ENCODE assay signal across 1 cellular context in genomic region chr16:71808593-71809449, GRCh38.
A peak's percentile ranks its signal among the peaks of the same experiment; 100 is the strongest.
TF ChIP-seq lines count a peak whose summit lies in the region.

AP1G1 (minus strand) TSS chr16:71808834; CDS start chr16:71789479, 19,355 bp downstream.

TF ChIP-seq in K562, 482 proteins besides CTCF, POLR2A, EP300 and RAD21 (continued from another document and continues in another):
- TF ChIP-seq ZNF318 (IDR thresholded peaks at IDR 0.05; ENCODE audit: borderline replicate concordance in 1 of 2, low read depth in 1 of 2) = peak in 1 of 2 experiments; percentile 85; a peak in 2 of 4 replicates
- peak; percentile 81 for TF ChIP-seq BCOR (IDR thresholded peaks at IDR 0.05)
- no peak for TF ChIP-seq ZNF347 (CRISPR knock-in tag; IDR thresholded peaks at IDR 0.05; ENCODE audit: low read depth)
- TF ChIP-seq ZSCAN29 (IDR thresholded peaks at IDR 0.05) = no peak
- no peak for TF ChIP-seq CBFA2T3 (IDR thresholded peaks at IDR 0.05)
- no peak for TF ChIP-seq HNRNPK (IDR thresholded peaks at IDR 0.05; ENCODE audit: low read depth, low read length, poor library complexity, severe bottlenecking)
- TF ChIP-seq TEAD2 (tag; IDR thresholded peaks at IDR 0.05) = no peak
- TF ChIP-seq POU5F1 (IDR thresholded peaks at IDR 0.05; ENCODE audit: borderline replicate concordance, low read depth, low read length, partially characterized antibody) = no peak
- TF ChIP-seq CHCHD3 (CRISPR knock-in tag; IDR thresholded peaks at IDR 0.05) = no peak
- no peak for TF ChIP-seq IRF2 (CRISPR knock-in tag; IDR thresholded peaks at IDR 0.05)
- no peak for TF ChIP-seq PTBP1 (IDR thresholded peaks at IDR 0.05; ENCODE audit: low read depth, low read length)
- no peak; the same call in 1 of the 2 replicates for TF ChIP-seq KAT7 (CRISPR knock-in tag; IDR thresholded peaks at IDR 0.05; ENCODE audit: borderline replicate concordance)
- no peak for TF ChIP-seq RBM39 (optimal IDR thresholded peaks at IDR 0.05; ENCODE audit: low read depth, low read length)
- peak; percentile 24 to 41; a peak in 2 of 4 replicates for TF ChIP-seq UBTF (IDR thresholded peaks at IDR 0.05; ENCODE audit: borderline replicate concordance in 1 of 2, low read depth in 2 of 2, low read length in 2 of 2)
- TF ChIP-seq GMEB1 (CRISPR knock-in tag; IDR thresholded peaks at IDR 0.05) = peak; percentile 96
- no peak for TF ChIP-seq TFAM (CRISPR knock-in tag; conservative IDR thresholded peaks at IDR 0.05)
- no peak for TF ChIP-seq MECOM (CRISPR knock-in tag; IDR thresholded peaks at IDR 0.05)
- TF ChIP-seq ZBTB11 (CRISPR knock-in tag; IDR thresholded peaks at IDR 0.05) = peak; percentile 65 to 98 (median 72); a peak in 5 of 6 replicates
- TF ChIP-seq ZNF146 (CRISPR knock-in tag; IDR thresholded peaks at IDR 0.05; ENCODE audit: unreplicated experiment) = no peak
- TF ChIP-seq FOXP1 (CRISPR knock-in tag; IDR thresholded peaks at IDR 0.05) = peak; percentile 93
- TF ChIP-seq SMARCC2 (IDR thresholded peaks at IDR 0.05; ENCODE audit: low read depth) = no peak
- no peak for TF ChIP-seq ETV6 (IDR thresholded peaks at IDR 0.05; ENCODE audit: borderline replicate concordance in 1 of 2, low read depth in 2 of 2, low read length in 1 of 2)
- TF ChIP-seq ETV6 (CRISPR knock-in tag; IDR thresholded peaks at IDR 0.05; ENCODE audit: borderline replicate concordance) = no peak
- no peak for TF ChIP-seq GATAD2A (IDR thresholded peaks at IDR 0.05)
- TF ChIP-seq GATA2 (CRISPR knock-in tag; IDR thresholded peaks at IDR 0.05) = no peak
- no peak for TF ChIP-seq GTF2F1 (IDR thresholded peaks at IDR 0.05; ENCODE audit: low read depth, low read length)
- no peak for TF ChIP-seq HNRNPUL1 (IDR thresholded peaks at IDR 0.05; ENCODE audit: low read length)
- TF ChIP-seq ARID1B (IDR thresholded peaks at IDR 0.05) = no peak; the same call in 1 of the 2 replicates
- TF ChIP-seq CREB5 (CRISPR knock-in tag; IDR thresholded peaks at IDR 0.05) = no peak
- TF ChIP-seq HMG20B (CRISPR knock-in tag; IDR thresholded peaks at IDR 0.05) = no peak
- TF ChIP-seq BCLAF1 (IDR thresholded peaks at IDR 0.05; ENCODE audit: borderline replicate concordance in 1 of 2, control insufficient read depth in 1 of 2, low read depth in 2 of 2, low read length in 1 of 2) = no peak
- no peak for TF ChIP-seq CEBPZ (IDR thresholded peaks at IDR 0.05; ENCODE audit: borderline replicate concordance, low read depth, low read length)
- TF ChIP-seq LARP7 (IDR thresholded peaks at IDR 0.05) = no peak; the same call in 1 of the 2 replicates
- no peak for TF ChIP-seq RFX5 (IDR thresholded peaks at IDR 0.05; ENCODE audit: low read depth, low read length)
- no peak for TF ChIP-seq HDGF (IDR thresholded peaks at IDR 0.05)
- TF ChIP-seq DNMT1 (IDR thresholded peaks at IDR 0.05) = 0 out of 2 replicates have a peak, but pooled peaks have one; percentile 81
- TF ChIP-seq CAMTA2 (CRISPR knock-in tag; conservative IDR thresholded peaks at IDR 0.05) = no peak
